In the genomic region with DNA sequence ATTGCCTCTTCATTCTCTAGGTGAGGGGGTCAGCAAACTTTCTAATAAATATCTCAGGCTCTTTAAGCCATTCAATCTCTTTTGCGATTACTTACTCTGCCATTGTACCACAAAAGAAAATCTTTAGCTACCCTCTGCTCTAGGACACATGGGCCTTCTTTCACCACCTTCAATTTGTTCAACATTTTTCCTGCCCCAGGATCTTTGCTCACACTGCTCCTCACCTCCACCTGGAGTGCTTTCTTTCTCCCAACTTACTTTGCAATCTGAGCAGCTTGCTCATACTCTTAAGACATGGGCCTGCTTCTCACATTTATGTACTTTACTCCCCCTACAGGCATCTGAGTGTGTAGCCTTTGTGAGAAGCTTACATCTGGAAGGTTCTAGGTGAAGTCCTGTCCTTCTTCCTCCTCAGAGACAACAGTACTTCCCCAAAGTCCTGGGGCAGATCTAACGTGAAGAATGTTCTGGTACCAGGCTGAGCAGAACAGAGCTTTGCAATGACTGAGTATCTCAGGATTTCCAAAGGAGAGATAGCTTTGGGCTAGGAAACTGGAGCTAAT, we compare ENCODE assay signal across 1 cellular context.
TF ChIP-seq lines count a peak whose summit lies in the region.

No MANE protein-coding gene starts in this region.

TF ChIP-seq in IMR-90, 13 proteins besides CTCF, POLR2A, EP300 and RAD21 (continued from another document):
- TF ChIP-seq, protein P1, sequence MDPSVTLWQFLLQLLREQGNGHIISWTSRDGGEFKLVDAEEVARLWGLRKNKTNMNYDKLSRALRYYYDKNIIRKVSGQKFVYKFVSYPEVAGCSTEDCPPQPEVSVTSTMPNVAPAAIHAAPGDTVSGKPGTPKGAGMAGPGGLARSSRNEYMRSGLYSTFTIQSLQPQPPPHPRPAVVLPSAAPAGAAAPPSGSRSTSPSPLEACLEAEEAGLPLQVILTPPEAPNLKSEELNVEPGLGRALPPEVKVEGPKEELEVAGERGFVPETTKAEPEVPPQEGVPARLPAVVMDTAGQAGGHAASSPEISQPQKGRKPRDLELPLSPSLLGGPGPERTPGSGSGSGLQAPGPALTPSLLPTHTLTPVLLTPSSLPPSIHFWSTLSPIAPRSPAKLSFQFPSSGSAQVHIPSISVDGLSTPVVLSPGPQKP (IDR thresholded peaks at IDR 0.05; ENCODE audit: borderline replicate concordance, low read depth, low read length) = no peak
TF ChIP-seq in IMR-90: peak in this region for 1.
